In the genomic region with DNA sequence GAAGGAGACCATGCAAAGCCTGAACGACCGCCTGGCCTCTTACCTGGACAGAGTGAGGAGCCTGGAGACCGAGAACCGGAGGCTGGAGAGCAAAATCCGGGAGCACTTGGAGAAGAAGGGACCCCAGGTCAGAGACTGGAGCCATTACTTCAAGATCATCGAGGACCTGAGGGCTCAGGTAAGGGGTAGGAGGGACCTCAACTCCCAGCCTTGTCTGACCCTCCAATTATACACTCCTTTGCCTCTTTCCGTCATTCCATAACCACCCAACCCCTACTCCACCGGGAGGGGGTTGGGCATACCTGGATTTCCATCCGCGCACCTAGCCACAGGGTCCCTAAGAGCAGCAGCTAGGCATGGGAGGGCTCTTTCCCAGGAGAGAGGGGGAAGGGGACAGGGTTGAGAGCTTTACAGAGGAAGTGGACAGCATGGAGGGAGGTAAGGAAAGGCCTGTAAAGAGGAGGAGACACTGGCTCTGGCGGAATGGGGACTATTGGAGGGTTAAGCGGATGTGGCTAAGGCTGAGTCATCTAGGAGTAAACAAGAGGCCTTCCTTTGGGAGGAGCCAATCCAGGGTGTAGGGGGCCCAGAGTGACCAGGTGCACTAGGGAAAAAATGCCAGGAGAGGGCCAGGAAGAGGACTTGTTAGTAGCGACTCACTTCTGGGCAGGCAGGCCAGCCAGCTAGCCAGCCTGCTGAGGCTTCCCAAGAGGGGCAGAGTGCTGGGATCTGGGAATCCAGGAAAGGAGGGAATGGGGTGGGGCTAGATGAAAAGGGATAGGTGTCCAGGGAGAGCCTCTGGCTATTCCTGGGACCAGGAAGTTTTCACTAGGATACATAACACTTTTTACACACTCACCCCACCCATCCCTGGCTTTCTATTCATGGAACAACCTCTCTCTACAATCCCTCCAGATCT, we compare ENCODE assay signal across 9 cellular contexts. TPM values are rescaled to one million over a fixed set of nuclear protein-coding genes. Genes with fewer than 3 reads are reported as not detected.
A peak's percentile ranks its signal among the peaks of the same experiment; 100 is the strongest.
DNase-seq lines count a peak whose midpoint lies in the region; ATAC-seq, FAIRE-seq and TF ChIP-seq lines count a peak whose summit lies in the region.
"Had no signal": no experiment of that assay in that cellular context is flagged by ENCODE, and none has a peak within 500 bp of the region (broad histone marks: within the 10 kb centered on the region; RNA-seq: fewer than 3 reads in every experiment).

No MANE protein-coding gene starts in this region.

- peak overlapping the region; percentile 76 for H3K27ac ChIP-seq in muscle layer of duodenum (ENCODE audit: low read length)

- peaks cover 51% of the 10 kb centered on the region for H3K4me1 Mint-ChIP-seq in endothelial cell (ENCODE audit: unreplicated experiment)

- no peaks in the 10 kb centered on the region for H3K9me3 ChIP-seq in muscle layer of duodenum (ENCODE audit: control insufficient read depth in 1 of 2, low read length in 2 of 2)

- no peaks in the 10 kb centered on the region for H3K27me3 ChIP-seq in muscle layer of duodenum (ENCODE audit: low read depth, low read length)

- POLR2A ChIA-PET in HEK293T (lab: Yijun Ruan, JAX) = interaction anchor here (0.6 to 1.6 kb wide), 5 partner anchors 24 to 46 kb away, joined by 3 to 4 read pairs (median 4); partner anchors contain the start of gene KRT8

- TF ChIP-seq CTCF in endothelial cell (IDR thresholded peaks at IDR 0.05; ENCODE audit: unreplicated experiment) = no peak

- FAIRE-seq in GM19239 (lab: Jason Lieb, UNC) = no peak
- FAIRE-seq: GM18507 had no signal

- DNase-seq in 8988T (peak; percentile 83), HEK293T (ENCODE audit: extremely low spot score) (no peak), RKO (ENCODE audit: low spot score) (peak; percentile 99), endothelial cell (ENCODE audit: low spot score) (peak; percentile 59), GM19239 (ENCODE audit: insufficient read length, low spot score) (no peak)
- no peak for DNase-seq in stimulated activated CD4-positive, alpha-beta T cell treated with anti-CD3 and anti-CD28 coated beads, Interleukin-12 subunit alpha, Interleukin-12 subunit beta, amount 100 ng/mL, for 4 hours

- no peak for ATAC-seq in HG02610 (IDR thresholded peaks at IDR 0.05; ENCODE audit: unreplicated experiment)

- CTCF ChIA-PET in HEK293T (lab: Yijun Ruan, JAX) = interaction anchor here (0.6 kb wide), 1 partner anchor 38 kb away, joined by 5 read pairs; no protein-coding TSS in a partner anchor

- peaks cover 14% of the 10 kb centered on the region for H3K27me3 Mint-ChIP-seq in endothelial cell (ENCODE audit: unreplicated experiment)

- no peaks in the 10 kb centered on the region for H3K4me1 ChIP-seq in muscle layer of duodenum (ENCODE audit: control insufficient read depth in 1 of 2, insufficient read depth in 2 of 2, low read length in 2 of 2)

- H3K4me3 ChIP-seq in muscle layer of duodenum (ENCODE audit: low read depth in 1 of 2, low read length in 2 of 2) = peak overlapping the region; percentile 50 to 57

- no peaks in the 10 kb centered on the region for H3K9me3 Mint-ChIP-seq in endothelial cell (ENCODE audit: unreplicated experiment)

- H3K4me3 Mint-ChIP-seq in endothelial cell (ENCODE audit: unreplicated experiment) = peak overlapping the region; percentile 96

- H3K36me3 ChIP-seq in muscle layer of duodenum (ENCODE audit: control insufficient read depth in 1 of 2, insufficient read depth in 2 of 2, low read length in 2 of 2) = peaks cover 0 to 3% of the 10 kb centered on the region in 2 donors

- peak overlapping the region; percentile 97 for H3K27ac Mint-ChIP-seq in endothelial cell (ENCODE audit: unreplicated experiment)

- H3K36me3 Mint-ChIP-seq in endothelial cell (ENCODE audit: low read depth, unreplicated experiment) = peaks cover 28% of the 10 kb centered on the region

TF ChIP-seq in HEK293T, 16 proteins besides CTCF, POLR2A, EP300 and RAD21:
- TF ChIP-seq HDGF (IDR thresholded peaks at IDR 0.05; ENCODE audit: borderline replicate concordance) = peak; percentile 38; the same call in 1 of the 2 replicates
- TF ChIP-seq NFRKB (IDR thresholded peaks at IDR 0.05) = no peak
- TF ChIP-seq SP1 (IDR thresholded peaks at IDR 0.05) = no peak

RNA-seq across cellular contexts. Expression of gene KRT18, which starts 0.8 kb away (rescaled TPM):
- 195 TPM for total RNA-seq in endothelial cell (ENCODE audit: unreplicated experiment)

RNA-seq across cellular contexts. Expression of gene KRT8, which starts 44.8 kb away (rescaled TPM):
- total RNA-seq in endothelial cell (ENCODE audit: unreplicated experiment) = 194 TPM

RNA-seq across cellular contexts. Expression of gene EIF4B, which starts 56.6 kb away (rescaled TPM):
- 629 TPM for total RNA-seq in endothelial cell (ENCODE audit: unreplicated experiment)

Comparison
In these comparisons a context has a peak if more than half of its experiments do, and no peak if none do; other contexts are left out.
1. DNase-seq: peak in 8988T (single experiment), RKO (single experiment) and endothelial cell (single experiment); none in HEK293T (single experiment), stimulated activated CD4-positive, alpha-beta T cell treated with anti-CD3 and anti-CD28 coated beads, Interleukin-12 subunit alpha, Interleukin-12 subunit beta, amount 100 ng/mL, for 4 hours (single experiment) and GM19239 (single experiment).